Comparison of ENCODE assay signal across 8 cellular contexts in the genomic region with DNA sequence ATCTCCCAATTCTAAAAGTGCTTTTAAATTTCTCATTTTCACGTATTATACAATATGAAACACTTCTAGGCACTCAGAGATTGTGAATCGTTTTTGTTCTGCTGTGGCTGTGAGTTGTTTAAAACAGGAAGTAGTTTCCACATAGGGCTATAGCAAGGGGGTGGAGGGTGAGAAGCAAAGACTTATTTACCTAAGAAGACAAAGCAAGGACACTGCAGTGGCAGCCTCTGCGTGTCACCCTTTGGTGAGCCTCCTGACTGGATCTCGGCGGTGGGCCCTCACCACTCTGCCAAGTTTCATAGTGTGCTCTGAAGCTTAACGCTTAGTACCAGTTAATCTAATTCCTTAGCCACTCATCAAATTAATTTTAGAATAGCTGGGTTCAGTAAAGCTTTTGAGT. TPM values are rescaled to one million over a fixed set of nuclear protein-coding genes. Genes with fewer than 3 reads are reported as not detected.
A peak's percentile ranks its signal among the peaks of the same experiment; 100 is the strongest.
DNase-seq lines count a peak whose midpoint lies in the region; ATAC-seq and TF ChIP-seq lines count a peak whose summit lies in the region.

No MANE protein-coding gene starts in this region.

- no peak overlapping the region for H3K27ac Mint-ChIP-seq in activated B cell treated with CpG ODN at 0.5 μM for 24 hours

- no peaks in the 10 kb centered on the region for H3K36me3 Mint-ChIP-seq in activated B cell treated with CpG ODN at 0.5 μM for 24 hours (ENCODE audit: low read depth)

- CTCF ChIA-PET in activated B cell treated with CpG ODN at 0.5 μM for 24 hours (lab: Charles Lee) = interaction anchor here (1.0 kb wide), 2 partner anchors 16 to 570 kb away, joined by 3 read pairs; no protein-coding TSS in a partner anchor

- H3K4me3 Mint-ChIP-seq in activated B cell treated with CpG ODN at 0.5 μM for 24 hours = no peak overlapping the region

- peaks cover 15% of the 10 kb centered on the region for H3K4me1 Mint-ChIP-seq in activated B cell treated with CpG ODN at 0.5 μM for 24 hours

- no peak for TF ChIP-seq CTCF in activated B cell treated with CpG ODN at 0.5 μM for 24 hours (IDR thresholded peaks at IDR 0.05)

- peaks cover 2% of the 10 kb centered on the region for H3K27me3 Mint-ChIP-seq in activated B cell treated with CpG ODN at 0.5 μM for 24 hours

- ATAC-seq in GM19467 (IDR thresholded peaks at IDR 0.05; ENCODE audit: unreplicated experiment) (peak; percentile 80), HG03442 (IDR thresholded peaks at IDR 0.05; ENCODE audit: unreplicated experiment) (peak; percentile 87), activated B cell treated with CpG ODN at 0.5 μM for 24 hours (ENCODE audit: low read depth) (peak; percentile 61)

- H3K9me3 Mint-ChIP-seq in activated B cell treated with CpG ODN at 0.5 μM for 24 hours = no peaks in the 10 kb centered on the region

- POLR2A ChIA-PET in activated B cell treated with CpG ODN at 0.5 μM for 24 hours (lab: Charles Lee) = no interaction called here

- intact Hi-C loops in activated B cell treated with CpG ODN at 0.5 μM for 24 hours (cut with micrococcal nuclease) = loop anchor here (5.0 to 10.0 kb wide), 2 partner anchors 551 to 1458 kb away; partner anchors contain the start of gene IRS2

- DNase-seq in GF-D8 (lab: John Stamatoyannopoulos, UW) (peak; percentile 79), activated B cell treated with CpG ODN at 0.5 μM for 24 hours (no peak), hippocampal formation (lab: John Stamatoyannopoulos, UW) (no peak), DMS114 treated with DMSO at 0.1 percent for 48 hours (lab: John Stamatoyannopoulos, UW; ENCODE audit: unreplicated experiment) (no peak), nucleus accumbens (lab: John Stamatoyannopoulos, UW) (no peak)
- DNase-seq in stimulated activated CD4-positive, alpha-beta T cell treated with anti-CD3 and anti-CD28 coated beads, Interleukin-4, amount 100 ng/mL, for 24 hours = no peak

RNA-seq across cellular contexts. Expression of gene TNFSF13B, which starts 56.8 kb away (rescaled TPM):
- 1.7 and 2.7 TPM in 2 replicates for total RNA-seq in activated B cell treated with CpG ODN at 0.5 μM for 24 hours
